1 cellular context compared by ENCODE assay signal in the genomic region with DNA sequence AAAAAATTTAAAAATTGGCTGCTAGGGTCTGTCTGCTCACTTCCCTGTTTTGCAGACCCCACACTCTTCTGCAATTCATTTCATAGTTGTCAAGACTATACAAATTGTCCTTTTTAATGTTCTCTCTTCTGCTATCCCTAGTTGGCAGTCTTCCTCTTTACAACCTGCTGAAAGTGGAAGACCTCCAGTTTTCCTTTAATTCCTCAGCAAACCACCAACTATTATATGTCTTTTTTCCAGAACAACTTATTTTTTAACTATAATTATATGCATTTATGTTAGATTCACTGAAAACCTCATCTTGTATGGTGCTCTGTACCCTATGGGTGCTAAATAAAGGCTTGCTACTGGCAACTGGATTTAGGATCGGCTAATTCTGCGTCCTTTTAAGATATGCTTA.
TF ChIP-seq lines count a peak whose summit lies in the region.

No MANE protein-coding gene starts in this region.

TF ChIP-seq in GM23338, 12 proteins besides CTCF, POLR2A, EP300 and RAD21 (continued from another document):
- TF ChIP-seq, protein P1, sequence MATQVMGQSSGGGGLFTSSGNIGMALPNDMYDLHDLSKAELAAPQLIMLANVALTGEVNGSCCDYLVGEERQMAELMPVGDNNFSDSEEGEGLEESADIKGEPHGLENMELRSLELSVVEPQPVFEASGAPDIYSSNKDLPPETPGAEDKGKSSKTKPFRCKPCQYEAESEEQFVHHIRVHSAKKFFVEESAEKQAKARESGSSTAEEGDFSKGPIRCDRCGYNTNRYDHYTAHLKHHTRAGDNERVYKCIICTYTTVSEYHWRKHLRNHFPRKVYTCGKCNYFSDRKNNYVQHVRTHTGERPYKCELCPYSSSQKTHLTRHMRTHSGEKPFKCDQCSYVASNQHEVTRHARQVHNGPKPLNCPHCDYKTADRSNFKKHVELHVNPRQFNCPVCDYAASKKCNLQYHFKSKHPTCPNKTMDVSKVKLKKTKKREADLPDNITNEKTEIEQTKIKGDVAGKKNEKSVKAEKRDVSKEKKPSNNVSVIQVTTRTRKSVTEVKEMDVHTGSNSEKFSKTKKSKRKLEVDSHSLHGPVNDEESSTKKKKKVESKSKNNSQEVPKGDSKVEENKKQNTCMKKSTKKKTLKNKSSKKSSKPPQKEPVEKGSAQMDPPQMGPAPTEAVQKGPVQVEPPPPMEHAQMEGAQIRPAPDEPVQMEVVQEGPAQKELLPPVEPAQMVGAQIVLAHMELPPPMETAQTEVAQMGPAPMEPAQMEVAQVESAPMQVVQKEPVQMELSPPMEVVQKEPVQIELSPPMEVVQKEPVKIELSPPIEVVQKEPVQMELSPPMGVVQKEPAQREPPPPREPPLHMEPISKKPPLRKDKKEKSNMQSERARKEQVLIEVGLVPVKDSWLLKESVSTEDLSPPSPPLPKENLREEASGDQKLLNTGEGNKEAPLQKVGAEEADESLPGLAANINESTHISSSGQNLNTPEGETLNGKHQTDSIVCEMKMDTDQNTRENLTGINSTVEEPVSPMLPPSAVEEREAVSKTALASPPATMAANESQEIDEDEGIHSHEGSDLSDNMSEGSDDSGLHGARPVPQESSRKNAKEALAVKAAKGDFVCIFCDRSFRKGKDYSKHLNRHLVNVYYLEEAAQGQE (IDR thresholded peaks at IDR 0.05; ENCODE audit: unreplicated experiment), result no peak
- TF ChIP-seq EZH2 (IDR thresholded peaks at IDR 0.05; ENCODE audit: low read depth, unreplicated experiment) (no peak), NANOG (IDR thresholded peaks at IDR 0.05; ENCODE audit: borderline replicate concordance) (no peak)
- TF ChIP-seq, protein P2, sequence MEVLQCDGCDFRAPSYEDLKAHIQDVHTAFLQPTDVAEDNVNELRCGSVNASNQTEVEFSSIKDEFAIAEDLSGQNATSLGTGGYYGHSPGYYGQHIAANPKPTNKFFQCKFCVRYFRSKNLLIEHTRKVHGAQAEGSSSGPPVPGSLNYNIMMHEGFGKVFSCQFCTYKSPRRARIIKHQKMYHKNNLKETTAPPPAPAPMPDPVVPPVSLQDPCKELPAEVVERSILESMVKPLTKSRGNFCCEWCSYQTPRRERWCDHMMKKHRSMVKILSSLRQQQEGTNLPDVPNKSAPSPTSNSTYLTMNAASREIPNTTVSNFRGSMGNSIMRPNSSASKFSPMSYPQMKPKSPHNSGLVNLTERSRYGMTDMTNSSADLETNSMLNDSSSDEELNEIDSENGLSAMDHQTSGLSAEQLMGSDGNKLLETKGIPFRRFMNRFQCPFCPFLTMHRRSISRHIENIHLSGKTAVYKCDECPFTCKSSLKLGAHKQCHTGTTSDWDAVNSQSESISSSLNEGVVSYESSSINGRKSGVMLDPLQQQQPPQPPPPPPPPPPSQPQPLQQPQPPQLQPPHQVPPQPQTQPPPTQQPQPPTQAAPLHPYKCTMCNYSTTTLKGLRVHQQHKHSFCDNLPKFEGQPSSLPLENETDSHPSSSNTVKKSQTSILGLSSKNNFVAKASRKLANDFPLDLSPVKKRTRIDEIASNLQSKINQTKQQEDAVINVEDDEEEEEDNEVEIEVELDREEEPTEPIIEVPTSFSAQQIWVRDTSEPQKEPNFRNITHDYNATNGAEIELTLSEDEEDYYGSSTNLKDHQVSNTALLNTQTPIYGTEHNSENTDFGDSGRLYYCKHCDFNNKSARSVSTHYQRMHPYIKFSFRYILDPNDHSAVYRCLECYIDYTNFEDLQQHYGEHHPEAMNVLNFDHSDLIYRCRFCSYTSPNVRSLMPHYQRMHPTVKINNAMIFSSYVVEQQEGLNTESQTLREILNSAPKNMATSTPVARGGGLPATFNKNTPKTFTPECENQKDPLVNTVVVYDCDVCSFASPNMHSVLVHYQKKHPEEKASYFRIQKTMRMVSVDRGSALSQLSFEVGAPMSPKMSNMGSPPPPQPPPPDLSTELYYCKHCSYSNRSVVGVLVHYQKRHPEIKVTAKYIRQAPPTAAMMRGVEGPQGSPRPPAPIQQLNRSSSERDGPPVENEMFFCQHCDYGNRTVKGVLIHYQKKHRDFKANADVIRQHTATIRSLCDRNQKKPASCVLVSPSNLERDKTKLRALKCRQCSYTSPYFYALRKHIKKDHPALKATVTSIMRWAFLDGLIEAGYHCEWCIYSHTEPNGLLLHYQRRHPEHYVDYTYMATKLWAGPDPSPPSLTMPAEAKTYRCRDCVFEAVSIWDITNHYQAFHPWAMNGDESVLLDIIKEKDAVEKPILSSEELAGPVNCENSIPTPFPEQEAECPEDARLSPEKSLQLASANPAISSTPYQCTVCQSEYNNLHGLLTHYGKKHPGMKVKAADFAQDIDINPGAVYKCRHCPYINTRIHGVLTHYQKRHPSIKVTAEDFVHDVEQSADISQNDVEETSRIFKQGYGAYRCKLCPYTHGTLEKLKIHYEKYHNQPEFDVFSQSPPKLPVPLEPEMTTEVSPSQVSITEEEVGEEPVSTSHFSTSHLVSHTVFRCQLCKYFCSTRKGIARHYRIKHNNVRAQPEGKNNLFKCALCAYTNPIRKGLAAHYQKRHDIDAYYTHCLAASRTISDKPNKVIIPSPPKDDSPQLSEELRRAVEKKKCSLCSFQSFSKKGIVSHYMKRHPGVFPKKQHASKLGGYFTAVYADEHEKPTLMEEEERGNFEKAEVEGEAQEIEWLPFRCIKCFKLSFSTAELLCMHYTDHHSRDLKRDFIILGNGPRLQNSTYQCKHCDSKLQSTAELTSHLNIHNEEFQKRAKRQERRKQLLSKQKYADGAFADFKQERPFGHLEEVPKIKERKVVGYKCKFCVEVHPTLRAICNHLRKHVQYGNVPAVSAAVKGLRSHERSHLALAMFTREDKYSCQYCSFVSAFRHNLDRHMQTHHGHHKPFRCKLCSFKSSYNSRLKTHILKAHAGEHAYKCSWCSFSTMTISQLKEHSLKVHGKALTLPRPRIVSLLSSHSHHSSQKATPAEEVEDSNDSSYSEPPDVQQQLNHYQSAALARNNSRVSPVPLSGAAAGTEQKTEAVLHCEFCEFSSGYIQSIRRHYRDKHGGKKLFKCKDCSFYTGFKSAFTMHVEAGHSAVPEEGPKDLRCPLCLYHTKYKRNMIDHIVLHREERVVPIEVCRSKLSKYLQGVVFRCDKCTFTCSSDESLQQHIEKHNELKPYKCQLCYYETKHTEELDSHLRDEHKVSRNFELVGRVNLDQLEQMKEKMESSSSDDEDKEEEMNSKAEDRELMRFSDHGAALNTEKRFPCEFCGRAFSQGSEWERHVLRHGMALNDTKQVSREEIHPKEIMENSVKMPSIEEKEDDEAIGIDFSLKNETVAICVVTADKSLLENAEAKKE (CRISPR knock-in tag; IDR thresholded peaks at IDR 0.05), result no peak
